9 cellular contexts compared by ENCODE assay signal in genomic region chr11:19474954-19475811, GRCh38.
DNase-seq lines count a peak whose midpoint lies in the region; ATAC-seq, FAIRE-seq and TF ChIP-seq lines count a peak whose summit lies in the region.
"Had no signal": no experiment of that assay in that cellular context is flagged by ENCODE, and none has a peak within 500 bp of the region (broad histone marks: within the 10 kb centered on the region; RNA-seq: fewer than 3 reads in every experiment).

No MANE protein-coding gene starts in this region.

- peak; percentile 63 for ATAC-seq in HG02938 (IDR thresholded peaks at IDR 0.05; ENCODE audit: unreplicated experiment)
- ATAC-seq: gastroesophageal sphincter had no signal

- TF ChIP-seq CTCF in OCI-LY7 (conservative IDR thresholded peaks at IDR 0.05; ENCODE audit: low read length), result no peak

- POLR2A ChIA-PET in OCI-LY7 (lab: Charles Lee), result no interaction called here

- FAIRE-seq in GM19239 (lab: Jason Lieb, UNC), result peak; percentile 51

- BruUV-seq in OCI-LY7 (replicated peaks; lab: Mats Ljungman, UMichigan), result no TSS peak

- CTCF ChIA-PET in OCI-LY7 (lab: Charles Lee; ENCODE audit: unreplicated experiment), result no interaction called here

- H3K4me2 ChIP-seq in OCI-LY7 (ENCODE audit: low read length), result no peak overlapping the region; the same call in 1 of the 2 replicates

- H3K27ac ChIP-seq in OCI-LY7 (ENCODE audit: low read depth, low read length, poor library complexity, severe bottlenecking), result no peak overlapping the region
- H3K27ac ChIP-seq: gastroesophageal sphincter had no signal

- no peaks in the 10 kb centered on the region for H4K20me1 ChIP-seq in OCI-LY7 (ENCODE audit: insufficient read depth, low read length)

- no peaks in the 10 kb centered on the region for H3K9me3 ChIP-seq in OCI-LY7 (ENCODE audit: low read length)
- H3K9me3 ChIP-seq: gastroesophageal sphincter had no signal

- peaks cover 15% of the 10 kb centered on the region for H3K4me1 ChIP-seq in OCI-LY7 (ENCODE audit: insufficient read depth, low read length, poor library complexity, severe bottlenecking)
- H3K4me1 ChIP-seq: gastroesophageal sphincter had no signal

- no peaks in the 10 kb centered on the region for H3K36me3 ChIP-seq in OCI-LY7 (ENCODE audit: insufficient read depth, low read length)
- H3K36me3 ChIP-seq: gastroesophageal sphincter had no signal

- intact Hi-C loops in OCI-LY7 (cut with micrococcal nuclease; ENCODE audit: unreplicated experiment), result no loop called here
- intact Hi-C loops in posterior vena cava (cut with DNase I), result no loop called here

- H2AFZ ChIP-seq in OCI-LY7 (ENCODE audit: low read length), result 0 out of 2 replicates have a peak overlapping the region, but pooled peaks have one; percentile 17

- no peak overlapping the region for H3K4me3 ChIP-seq in OCI-LY7 (ENCODE audit: low read depth, low read length, poor library complexity, severe bottlenecking)
- H3K4me3 ChIP-seq: gastroesophageal sphincter had no signal

- H3K79me2 ChIP-seq in OCI-LY7 (ENCODE audit: insufficient read depth, low read depth, low read length), result no peaks in the 10 kb centered on the region

- H3K9me2 ChIP-seq in OCI-LY7 (ENCODE audit: insufficient read depth, low read length), result no peaks in the 10 kb centered on the region

- DNase-seq in GM19239 (ENCODE audit: insufficient read length, low spot score) (peak; percentile 30), OCI-LY7 (ENCODE audit: low spot score) (no peak), renal cortical epithelial cell (ENCODE audit: low read depth) (peak; percentile 2), posterior vena cava (ENCODE audit: low spot score) (no peak), GOT3 (lab: John Stamatoyannopoulos, UW) (no peak), CD1c-positive myeloid dendritic cell (ENCODE audit: extremely low spot score) (no peak), SKM-1 (lab: John Stamatoyannopoulos, UW; ENCODE audit: unreplicated experiment) (no peak)

Comparison
In these comparisons a context has a peak if more than half of its experiments do, and no peak if none do; other contexts are left out.
1. DNase-seq: peak in GM19239 (single experiment) and renal cortical epithelial cell (single experiment); none in OCI-LY7 (single experiment), posterior vena cava (single experiment), GOT3 (single experiment), CD1c-positive myeloid dendritic cell (single experiment) and SKM-1 (single experiment).